In genomic region chr7:78018541-78019456, GRCh38 we compare ENCODE assay signal across 8 cellular contexts.
DNase-seq lines count a peak whose midpoint lies in the region; ATAC-seq and TF ChIP-seq lines count a peak whose summit lies in the region.

No MANE protein-coding gene starts in this region.

- peaks cover 43% of the 10 kb centered on the region for H3K27me3 Mint-ChIP-seq in T-helper 1 cell treated with Interleukin-12 subunit alpha and Interleukin-12 subunit beta and Interleukin-4 antibody, amounts not matched to agents 30 μg/mL and 1 μg/mL, for 36 hours (ENCODE audit: low read depth)
- peaks cover 7% of the 10 kb centered on the region for H3K27me3 Mint-ChIP-seq in endothelial cell (ENCODE audit: unreplicated experiment)

- H3K27ac Mint-ChIP-seq in T-helper 1 cell treated with Interleukin-12 subunit alpha and Interleukin-12 subunit beta and Interleukin-4 antibody, amounts not matched to agents 30 μg/mL and 1 μg/mL, for 36 hours = no peak overlapping the region
- H3K27ac Mint-ChIP-seq in endothelial cell (ENCODE audit: unreplicated experiment) = peak overlapping the region; percentile 44

- peak overlapping the region; percentile 29 for H3K4me3 ChIP-seq in AG09309 (ENCODE audit: control insufficient read depth, low read depth, low read length)
- peak overlapping the region; percentile 57 for H3K4me3 ChIP-seq in HUES6 (ENCODE audit: low read depth, low read length)
- H3K4me3 ChIP-seq in mucosa of stomach (ENCODE audit: low read length) = peak overlapping the region; percentile 7
- H3K4me3 ChIP-seq in uterus = peak overlapping the region; percentile 43 to 70

- peaks cover 2% of the 10 kb centered on the region for H3K36me3 Mint-ChIP-seq in T-helper 1 cell treated with Interleukin-12 subunit alpha and Interleukin-12 subunit beta and Interleukin-4 antibody, amounts not matched to agents 30 μg/mL and 1 μg/mL, for 36 hours (ENCODE audit: low read depth)
- H3K36me3 Mint-ChIP-seq in endothelial cell (ENCODE audit: low read depth, unreplicated experiment) = peaks cover 2% of the 10 kb centered on the region

- peaks cover 9% of the 10 kb centered on the region for H3K4me1 Mint-ChIP-seq in T-helper 1 cell treated with Interleukin-12 subunit alpha and Interleukin-12 subunit beta and Interleukin-4 antibody, amounts not matched to agents 30 μg/mL and 1 μg/mL, for 36 hours (ENCODE audit: low read depth)
- H3K4me1 Mint-ChIP-seq in endothelial cell (ENCODE audit: unreplicated experiment) = peaks cover 5% of the 10 kb centered on the region

- no peak overlapping the region for H3K27ac ChIP-seq in HUES6 (ENCODE audit: low read depth, low read length)
- H3K27ac ChIP-seq in uterus = peak overlapping the region; percentile 92 to 94

- TF ChIP-seq CTCF in AG09309 (IDR thresholded peaks at IDR 0.05; ENCODE audit: control insufficient read depth, insufficient read depth, low read depth, low read length, missing control alignments) = no peak
- no peak for TF ChIP-seq CTCF in endothelial cell (IDR thresholded peaks at IDR 0.05; ENCODE audit: unreplicated experiment)
- no peak for TF ChIP-seq CTCF in uterus (IDR thresholded peaks at IDR 0.05)

- intact Hi-C loops in uterus (cut with DNase I; ENCODE audit: low total_unique reads) = no loop called here

- H3K27me3 ChIP-seq in HUES6 (ENCODE audit: control insufficient read depth, insufficient read depth, low read length) (peaks cover 12% of the 10 kb centered on the region; the same call in 1 of the 2 replicates), mucosa of stomach (ENCODE audit: control insufficient read depth, insufficient read depth, low read length) (no peaks in the 10 kb centered on the region), uterus (no peaks in the 10 kb centered on the region)

- H3K4me3 Mint-ChIP-seq in T-helper 1 cell treated with Interleukin-12 subunit alpha and Interleukin-12 subunit beta and Interleukin-4 antibody, amounts not matched to agents 30 μg/mL and 1 μg/mL, for 36 hours = peak overlapping the region; percentile 84
- H3K4me3 Mint-ChIP-seq in endothelial cell (ENCODE audit: unreplicated experiment) = peak overlapping the region; percentile 89

- no peak for TF ChIP-seq POLR2A in uterus (IDR thresholded peaks at IDR 0.05)

- H3K36me3 ChIP-seq in HUES6 (ENCODE audit: control insufficient read depth, insufficient read depth, low read length) = no peaks in the 10 kb centered on the region
- no peaks in the 10 kb centered on the region for H3K36me3 ChIP-seq in mucosa of stomach (ENCODE audit: control insufficient read depth, insufficient read depth, low read length)
- H3K36me3 ChIP-seq in uterus = no peaks in the 10 kb centered on the region

- H3K9me3 Mint-ChIP-seq in T-helper 1 cell treated with Interleukin-12 subunit alpha and Interleukin-12 subunit beta and Interleukin-4 antibody, amounts not matched to agents 30 μg/mL and 1 μg/mL, for 36 hours = no peaks in the 10 kb centered on the region
- H3K9me3 Mint-ChIP-seq in endothelial cell (ENCODE audit: unreplicated experiment) = no peaks in the 10 kb centered on the region

- ATAC-seq in GM18868 (IDR thresholded peaks at IDR 0.05; ENCODE audit: unreplicated experiment) = peak; percentile 19
- no peak for ATAC-seq in GM21529 (IDR thresholded peaks at IDR 0.05; ENCODE audit: unreplicated experiment)

- H3K9ac ChIP-seq in HUES6 (ENCODE audit: low read length) (peak overlapping the region; percentile 55), mucosa of stomach (ENCODE audit: low read length) (peak overlapping the region; percentile 2)

- H3K4me1 ChIP-seq in HUES6 (ENCODE audit: control insufficient read depth, insufficient read depth, low read length) (peaks cover 20% of the 10 kb centered on the region), mucosa of stomach (ENCODE audit: control insufficient read depth, insufficient read depth, low read length) (peaks cover 5% of the 10 kb centered on the region), uterus (no peaks in the 10 kb centered on the region)

- H3K9me3 ChIP-seq in HUES6 (ENCODE audit: control insufficient read depth, insufficient read depth, low read depth, low read length) = no peaks in the 10 kb centered on the region
- no peaks in the 10 kb centered on the region for H3K9me3 ChIP-seq in mucosa of stomach (ENCODE audit: control insufficient read depth, low read length)
- H3K9me3 ChIP-seq in uterus = no peaks in the 10 kb centered on the region

- DNase-seq in AG09309 (ENCODE audit: low read depth) (no peak), endothelial cell (ENCODE audit: low spot score) (no peak), uterus (peak; percentile 39 to 48)

Comparison
In these comparisons a context has a peak if more than half of its experiments do, and no peak if none do; other contexts are left out.
1. DNase-seq: peak in uterus (2 of 2); none in AG09309 (single experiment) and endothelial cell (single experiment).
2. H3K4me3 ChIP-seq: peak in every context shown above with its lines; median percentile 57 in HUES6; 56 in uterus; 29 in AG09309; 7 in mucosa of stomach.